In the genomic region with DNA sequence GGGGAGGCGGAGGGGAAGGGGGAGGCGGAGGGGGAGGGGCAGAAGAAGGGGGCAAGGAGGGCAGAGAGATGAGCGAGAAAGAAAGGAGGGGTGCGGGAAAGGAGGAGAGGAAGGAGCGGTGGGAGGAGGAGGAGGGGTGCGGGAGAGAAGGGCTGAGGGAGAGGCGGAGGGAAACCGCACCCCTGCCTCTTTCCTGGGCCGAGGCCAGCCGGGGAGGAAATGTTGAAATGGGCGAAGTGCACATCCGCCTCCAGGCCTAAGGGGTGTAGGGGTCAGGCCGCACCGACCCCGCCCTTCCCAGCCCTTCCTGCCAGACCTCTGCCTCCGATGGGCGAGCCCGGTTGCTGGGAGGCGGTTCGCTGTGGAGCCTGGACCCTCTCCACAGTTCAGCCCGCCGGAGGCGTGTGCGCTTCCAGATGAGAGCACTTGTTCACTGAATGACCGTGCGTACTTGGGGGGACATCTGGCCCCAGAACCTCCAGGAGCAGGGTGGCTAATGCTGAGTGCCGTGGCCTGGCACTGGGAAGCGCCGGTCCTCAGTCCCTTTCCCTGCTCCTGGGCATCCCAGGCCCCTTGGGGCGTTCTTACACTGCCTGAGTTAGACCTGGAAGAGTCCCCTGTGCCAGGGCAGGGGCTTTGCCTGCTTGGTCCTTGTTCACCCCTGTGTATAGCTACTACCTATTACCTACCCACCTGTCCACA, we compare ENCODE assay signal across 8 cellular contexts.
DNase-seq lines count a peak whose midpoint lies in the region; ATAC-seq and TF ChIP-seq lines count a peak whose summit lies in the region.

No MANE protein-coding gene starts in this region.

- H3K9me3 ChIP-seq in KOPT-K1 (ENCODE audit: insufficient read depth, low read length, poor library complexity, severe bottlenecking), result no peaks in the 10 kb centered on the region

- H3K27ac Mint-ChIP-seq in T-cell, result peak overlapping the region; percentile 73 to 76

- peak; percentile 86 for DNase-seq in GM06990 (ENCODE audit: extremely low read depth, insufficient read length)
- DNase-seq in T-cell, result peak in 27 of 34 experiments; percentile 15 to 64 (median 34)
- peak in 33 of 61 donors; percentile 16 to 83 (median 45) for DNase-seq in caudate nucleus (lab: John Stamatoyannopoulos, UW)
- DNase-seq in kidney epithelial cell (ENCODE audit: low read depth), result no peak
- peak; percentile 32 for DNase-seq in stimulated activated CD4-positive, alpha-beta T cell treated with anti-CD3 and anti-CD28 coated beads, Interleukin-1b, Interleukin-23, amount 100 ng/mL, for 48 hours
- DNase-seq in NCI-H1694 treated with DMSO at 0.1 percent for 48 hours (lab: John Stamatoyannopoulos, UW), result no peak

- H3K27ac ChIP-seq in KOPT-K1 (ENCODE audit: low read depth, low read length, poor library complexity, severe bottlenecking) (peak overlapping the region; percentile 89), caudate nucleus (ENCODE audit: low read depth, low read length) (peak overlapping the region; percentile 71)

- POLR2A ChIA-PET in T-cell (lab: Charles Lee), result no interaction called here

- H3K27me3 Mint-ChIP-seq in T-cell, result no peaks in the 10 kb centered on the region

- H3K9me3 Mint-ChIP-seq in T-cell, result no peaks in the 10 kb centered on the region

- TF ChIP-seq CTCF in GM06990 (IDR thresholded peaks at IDR 0.05; ENCODE audit: insufficient read depth, low read length, poor library complexity, severe bottlenecking), result no peak
- no peak for TF ChIP-seq CTCF in kidney epithelial cell (IDR thresholded peaks at IDR 0.05; ENCODE audit: insufficient read depth, low read length, poor library complexity, severe bottlenecking)

- H3K4me3 ChIP-seq in GM06990 (replicated peaks; ENCODE audit: low read depth, low read length), result peak overlapping the region; percentile 65
- H3K4me3 ChIP-seq in kidney epithelial cell (ENCODE audit: low read depth, low read length), result peak overlapping the region; percentile 37

- H3K36me3 Mint-ChIP-seq in T-cell, result no peaks in the 10 kb centered on the region

- H3K4me3 Mint-ChIP-seq in T-cell, result peak overlapping the region; percentile 68 to 84 (median 77)

- peak; percentile 47 for ATAC-seq in GM21737 (IDR thresholded peaks at IDR 0.05; ENCODE audit: unreplicated experiment)
- ATAC-seq in T-cell (replicated peaks in 1 of 4), result peak; percentile 38 to 56 (median 52)

- H3K27me3 ChIP-seq in GM06990 (replicated peaks; ENCODE audit: control insufficient read depth, insufficient read depth, low read length) (no peaks in the 10 kb centered on the region), kidney epithelial cell (ENCODE audit: control insufficient read depth, insufficient read depth, low read length) (peaks cover 3% of the 10 kb centered on the region)

- peaks cover 25 to 47% (median 36%) of the 10 kb centered on the region in 3 donors for H3K4me1 Mint-ChIP-seq in T-cell

- H3K36me3 ChIP-seq in GM06990 (ENCODE audit: control insufficient read depth, insufficient read depth, low read length) (no peaks in the 10 kb centered on the region), KOPT-K1 (ENCODE audit: insufficient read depth, low read length) (no peaks in the 10 kb centered on the region), kidney epithelial cell (ENCODE audit: control insufficient read depth, insufficient read depth, low read length) (no peaks in the 10 kb centered on the region)

- CTCF ChIA-PET in T-cell (lab: Charles Lee), result no interaction called here

Comparison
In these comparisons a context has a peak if more than half of its experiments do, and no peak if none do; other contexts are left out.
1. DNase-seq: peak in GM06990 (single experiment), T-cell (27 of 34), caudate nucleus (33 of 61) and stimulated activated CD4-positive, alpha-beta T cell treated with anti-CD3 and anti-CD28 coated beads, Interleukin-1b, Interleukin-23, amount 100 ng/mL, for 48 hours (single experiment); none in kidney epithelial cell (single experiment) and NCI-H1694 treated with DMSO at 0.1 percent for 48 hours (single experiment).